ENCODE assay signal across 15 cellular contexts in the genomic region with DNA sequence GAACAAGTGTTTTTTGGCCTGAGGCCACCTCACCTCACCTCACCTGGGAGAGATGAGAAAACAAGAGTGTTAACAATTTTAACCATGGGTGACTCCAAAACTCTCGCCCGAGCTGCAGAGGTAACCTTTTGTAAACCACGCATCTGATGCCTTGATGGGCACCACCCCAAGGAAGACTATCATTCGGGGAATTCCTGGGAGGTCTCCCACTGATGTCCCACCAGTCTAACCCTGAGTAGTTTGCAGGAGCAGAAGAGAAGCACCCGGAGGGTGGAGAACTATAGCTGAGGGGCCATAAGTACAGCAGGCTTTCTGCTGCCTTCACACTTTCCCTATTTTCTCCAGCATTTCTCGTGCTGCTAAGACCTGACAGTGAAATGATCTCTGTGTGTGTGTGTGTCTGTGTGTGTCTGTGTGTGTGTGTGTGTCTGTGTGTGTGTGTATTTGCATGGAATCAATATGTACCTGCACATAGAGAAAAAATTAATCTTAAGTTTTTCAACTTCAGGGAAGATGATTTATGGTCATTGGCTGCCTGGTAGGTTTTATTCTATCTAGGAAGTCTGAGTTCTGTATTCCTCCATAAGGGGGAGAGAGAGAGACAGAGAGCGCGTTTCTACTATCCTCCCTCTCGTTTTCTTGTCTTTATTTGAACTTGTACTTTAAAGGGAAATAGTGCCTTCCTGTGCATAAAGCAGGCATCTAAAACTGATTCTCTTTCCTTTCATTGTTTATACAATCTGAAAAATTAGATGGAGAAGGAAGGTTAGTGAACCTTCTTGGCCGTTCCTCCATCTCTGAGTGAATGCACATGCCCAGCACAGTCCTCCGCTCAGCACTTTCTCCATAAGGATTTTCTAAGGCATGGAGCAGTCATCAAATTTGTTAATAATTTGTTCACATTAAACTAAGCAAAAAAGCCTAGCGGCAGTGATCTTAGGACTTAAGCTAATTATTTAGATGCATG.
A peak's percentile ranks its signal among the peaks of the same experiment; 100 is the strongest.
DNase-seq lines count a peak whose midpoint lies in the region; ATAC-seq, FAIRE-seq and TF ChIP-seq lines count a peak whose summit lies in the region.
"Had no signal": no experiment of that assay in that cellular context is flagged by ENCODE, and none has a peak within 500 bp of the region (broad histone marks: within the 10 kb centered on the region; RNA-seq: fewer than 3 reads in every experiment).

No MANE protein-coding gene starts in this region.

- DNase-seq in heart right ventricle (no peak), Right ventricle myocardium superior (no peak), H1 (ENCODE audit: low read depth in 1 of 2, low spot score in 2 of 2) (peak in 1 of 2 experiments; percentile 29), upper lobe of right lung (no peak), DMS114 treated with DMSO at 0.1 percent for 48 hours (lab: John Stamatoyannopoulos, UW; ENCODE audit: unreplicated experiment) (no peak), NCI-H82 treated with DMSO at 0.1 percent for 48 hours (lab: John Stamatoyannopoulos, UW; ENCODE audit: unreplicated experiment) (no peak)
- DNase-seq: ACHN, DND-41, hippocampal formation, MV-4-11, NCI-H524 had no signal

- peaks cover 10% of the 10 kb centered on the region for H3K27me3 Mint-ChIP-seq in activated T-helper 17 cell treated with anti-CD3 and anti-CD28 coated beads, Interleukin-2, amount 50 U/mL, for 72 hours
- H3K27me3 Mint-ChIP-seq: stimulated activated memory B cell treated with anti-CD40 and anti-IgM and Interleukin-4, amounts not matched to agents 10 μg/mL and 1 μg/mL and 100 μg/mL, for 72 hours had no signal

- H3K27ac Mint-ChIP-seq in activated T-helper 17 cell treated with anti-CD3 and anti-CD28 coated beads, Interleukin-2, amount 50 U/mL, for 72 hours: no peak overlapping the region
- H3K27ac Mint-ChIP-seq: stimulated activated memory B cell treated with anti-CD40 and anti-IgM and Interleukin-4, amounts not matched to agents 10 μg/mL and 1 μg/mL and 100 μg/mL, for 72 hours had no signal

- no peaks in the 10 kb centered on the region for H3K4me1 Mint-ChIP-seq in activated T-helper 17 cell treated with anti-CD3 and anti-CD28 coated beads, Interleukin-2, amount 50 U/mL, for 72 hours
- H3K4me1 Mint-ChIP-seq: stimulated activated memory B cell treated with anti-CD40 and anti-IgM and Interleukin-4, amounts not matched to agents 10 μg/mL and 1 μg/mL and 100 μg/mL, for 72 hours had no signal

- no peaks in the 10 kb centered on the region for H3K79me2 ChIP-seq in H1 (ENCODE audit: control insufficient read depth in 1 of 2, insufficient read depth in 2 of 2, low read length in 2 of 2)

- H2BK12ac ChIP-seq in H1 (ENCODE audit: low read depth, low read length): no peak overlapping the region

- POLR2A ChIA-PET in H1 (lab: Charles Lee; ENCODE audit: partially characterized antibody): no interaction called here

- no peaks in the 10 kb centered on the region for H3K27me3 ChIP-seq in heart right ventricle
- no peaks in the 10 kb centered on the region for H3K27me3 ChIP-seq in H1 (replicated peaks in 1 of 4; ENCODE audit: control insufficient read depth in 3 of 4, extremely low read depth in 1 of 4, insufficient read depth in 3 of 4, low read length in 3 of 4)
- H3K27me3 ChIP-seq in muscle layer of duodenum (ENCODE audit: low read depth, low read length): no peaks in the 10 kb centered on the region
- H3K27me3 ChIP-seq in upper lobe of right lung: no peaks in the 10 kb centered on the region

- 69 to 70% methylated on average over 12 of the region's 12 CpGs for WGBS in heart right ventricle, 2 donors
- 90% methylated on average over 10 of the region's 12 CpGs; no CpG with 5 or more reads in 1 of the 2 experiments for WGBS in H1 (ENCODE audit: extremely low coverage in 1 of 2, insufficient coverage in 1 of 2, insufficient read length in 1 of 2, insufficient replicate concordance in 2 of 2, low coverage in 1 of 2, low lambda C conversion rate in 2 of 2, missing lambda C conversion rate in 1 of 2), 2 experiments

- no peak overlapping the region for H4K5ac ChIP-seq in H1 (ENCODE audit: insufficient read length, low read depth, low read length)

- H4K20me1 ChIP-seq in H1 (replicated peaks in 1 of 2; ENCODE audit: control insufficient read depth in 1 of 2, insufficient read depth in 2 of 2, low read length in 2 of 2): no peaks in the 10 kb centered on the region

- intact Hi-C loops in heart right ventricle (cut with DNase I) (loop anchor here in 1 of 10 donors (5.0 kb wide), 1 partner anchor 113 kb away; no protein-coding TSS in a partner anchor), Right ventricle myocardium superior (cut with DNase I) (no loop called here), upper lobe of right lung (cut with DNase I) (no loop called here)

- no peak overlapping the region for H4K8ac ChIP-seq in H1 (ENCODE audit: extremely low read depth, insufficient read depth, low read length)

- no peak overlapping the region for H3K56ac ChIP-seq in H1 (replicated peaks; ENCODE audit: insufficient read length, low read depth, low read length)

- no peak overlapping the region for H2BK20ac ChIP-seq in H1 (ENCODE audit: low read length)

- H3K27ac ChIP-seq in heart right ventricle (peak overlapping the region in 1 of 10 donors; percentile 12), H1 (ENCODE audit: low read depth, low read length) (no peak overlapping the region), muscle layer of duodenum (ENCODE audit: low read length) (peak overlapping the region; percentile 34), upper lobe of right lung (no peak overlapping the region)
- H3K27ac ChIP-seq: SK-N-MC had no signal

- no peak overlapping the region for H3K18ac ChIP-seq in H1 (ENCODE audit: extremely low read depth, low read length)

- CTCF ChIA-PET in H1 (lab: Charles Lee; ENCODE audit: partially characterized antibody): interaction anchor here (0.6 to 1.4 kb wide), 6 partner anchors 12 to 132 kb away, joined by 3 to 4 read pairs (median 3); no protein-coding TSS in a partner anchor

- no peak overlapping the region for H3K4me2 ChIP-seq in H1 (ENCODE audit: insufficient read depth in 1 of 2, low read depth in 2 of 2, low read length in 2 of 2)

- no peak overlapping the region for H3K4me3 Mint-ChIP-seq in activated T-helper 17 cell treated with anti-CD3 and anti-CD28 coated beads, Interleukin-2, amount 50 U/mL, for 72 hours
- H3K4me3 Mint-ChIP-seq: stimulated activated memory B cell treated with anti-CD40 and anti-IgM and Interleukin-4, amounts not matched to agents 10 μg/mL and 1 μg/mL and 100 μg/mL, for 72 hours had no signal

- H3K23ac ChIP-seq in H1 (ENCODE audit: insufficient read length): no peak overlapping the region

- H2AK5ac ChIP-seq in H1 (ENCODE audit: low read depth, low read length): no peak overlapping the region

- no peak overlapping the region for H2BK15ac ChIP-seq in H1 (ENCODE audit: low read length)

- H3K9me3 Mint-ChIP-seq in activated T-helper 17 cell treated with anti-CD3 and anti-CD28 coated beads, Interleukin-2, amount 50 U/mL, for 72 hours: no peaks in the 10 kb centered on the region
- H3K9me3 Mint-ChIP-seq: stimulated activated memory B cell treated with anti-CD40 and anti-IgM and Interleukin-4, amounts not matched to agents 10 μg/mL and 1 μg/mL and 100 μg/mL, for 72 hours had no signal

- TF ChIP-seq POLR2A in H1 (IDR thresholded peaks at IDR 0.05; ENCODE audit: control extremely low read depth in 1 of 2, low read depth in 2 of 2, low read length in 2 of 2): no peak

- H3K9me3 ChIP-seq in heart right ventricle: no peaks in the 10 kb centered on the region
- no peaks in the 10 kb centered on the region for H3K9me3 ChIP-seq in H1 (ENCODE audit: insufficient read depth in 2 of 2, low read depth in 1 of 2, low read length in 1 of 2)
- no peaks in the 10 kb centered on the region for H3K9me3 ChIP-seq in muscle layer of duodenum (ENCODE audit: control insufficient read depth in 1 of 2, low read length in 2 of 2)
- H3K9me3 ChIP-seq in upper lobe of right lung: no peaks in the 10 kb centered on the region

- H3K4me1 ChIP-seq in heart right ventricle (peaks cover 0 to 31% (median 11%) of the 10 kb centered on the region in 9 donors), H1 (replicated peaks in 1 of 4; ENCODE audit: control insufficient read depth in 3 of 4, insufficient read depth in 4 of 4, low read length in 3 of 4) (no peaks in the 10 kb centered on the region), muscle layer of duodenum (ENCODE audit: control insufficient read depth in 1 of 2, insufficient read depth in 2 of 2, low read length in 2 of 2) (peaks cover 13 to 28% of the 10 kb centered on the region in 2 donors), upper lobe of right lung (peaks cover 13% of the 10 kb centered on the region)

- no peak overlapping the region for H3K4ac ChIP-seq in H1 (replicated peaks; ENCODE audit: insufficient read length, low read depth, low read length)

- peak; percentile 43 to 44 for TF ChIP-seq RAD21 in H1 (IDR thresholded peaks at IDR 0.05 in 1 of 2, conservative IDR thresholded peaks at IDR 0.05 in 1 of 2; ENCODE audit: low read depth in 2 of 2, low read length in 2 of 2)

- no peaks in the 10 kb centered on the region for H3K79me1 ChIP-seq in H1 (ENCODE audit: low read depth, low read length)

- no peak overlapping the region for H2BK120ac ChIP-seq in H1 (replicated peaks; ENCODE audit: low read depth, low read length)

- no peak for TF ChIP-seq EP300 in H1 (IDR thresholded peaks at IDR 0.05; ENCODE audit: borderline replicate concordance in 1 of 2, low read depth in 2 of 2, low read length in 2 of 2)

- FAIRE-seq in H1 (lab: Jason Lieb, UNC): no peak

- H3K36me3 Mint-ChIP-seq in activated T-helper 17 cell treated with anti-CD3 and anti-CD28 coated beads, Interleukin-2, amount 50 U/mL, for 72 hours (ENCODE audit: low read depth): no peaks in the 10 kb centered on the region
- H3K36me3 Mint-ChIP-seq: stimulated activated memory B cell treated with anti-CD40 and anti-IgM and Interleukin-4, amounts not matched to agents 10 μg/mL and 1 μg/mL and 100 μg/mL, for 72 hours had no signal

- peaks cover 0 to 31% (median 0%) of the 10 kb centered on the region in 9 donors for H3K36me3 ChIP-seq in heart right ventricle
- H3K36me3 ChIP-seq in H1 (ENCODE audit: control insufficient read depth in 2 of 4, insufficient read depth in 4 of 4, low read length in 3 of 4): peaks cover 0 to 3% (median 0%) of the 10 kb centered on the region in 4 experiments; a peak in 1 of 8 replicates
- peaks cover 0 to 5% of the 10 kb centered on the region in 2 donors for H3K36me3 ChIP-seq in muscle layer of duodenum (ENCODE audit: control insufficient read depth in 1 of 2, insufficient read depth in 2 of 2, low read length in 2 of 2)
- no peaks in the 10 kb centered on the region for H3K36me3 ChIP-seq in upper lobe of right lung

- H4K91ac ChIP-seq in H1 (replicated peaks; ENCODE audit: insufficient read length, low read length): no peak overlapping the region

- H2AFZ ChIP-seq in H1 (ENCODE audit: low read length): no peak overlapping the region

- ATAC-seq in heart right ventricle (no peak), Right ventricle myocardium superior (ENCODE audit: poor library complexity) (no peak), upper lobe of right lung (no peak)
- ATAC-seq in activated T-helper 17 cell treated with anti-CD3 and anti-CD28 coated beads, Interleukin-2, amount 50 U/mL, for 72 hours (replicated peaks): no peak
- ATAC-seq: stimulated activated memory B cell treated with anti-CD40 and anti-IgM and Interleukin-4, amounts not matched to agents 10 μg/mL and 1 μg/mL and 100 μg/mL, for 72 hours had no signal

- no peak overlapping the region for H3K9ac ChIP-seq in H1 (replicated peaks in 1 of 4; ENCODE audit: extremely low read depth in 1 of 4, low read depth in 3 of 4, low read length in 3 of 4)

- peak in 7 of 9 donors; percentile 16 to 49 (median 38) for TF ChIP-seq CTCF in heart right ventricle (IDR thresholded peaks at IDR 0.05)
- peak in 2 of 3 experiments; percentile 11 to 49; a peak in 2 of 4 replicates for TF ChIP-seq CTCF in H1 (IDR thresholded peaks at IDR 0.05; ENCODE audit: control extremely low read depth in 1 of 3, insufficient read depth in 1 of 3, low read depth in 1 of 3, low read length in 3 of 3)
- peak; percentile 45 for TF ChIP-seq CTCF in upper lobe of right lung (IDR thresholded peaks at IDR 0.05)

- no peak overlapping the region for H3K4me3 ChIP-seq in heart right ventricle
- no peak overlapping the region for H3K4me3 ChIP-seq in H1 (ENCODE audit: extremely low read depth in 1 of 4, insufficient read depth in 2 of 4, low read depth in 3 of 4, low read length in 4 of 4)
- no peak overlapping the region for H3K4me3 ChIP-seq in muscle layer of duodenum (ENCODE audit: low read depth in 1 of 2, low read length in 2 of 2)
- H3K4me3 ChIP-seq in upper lobe of right lung: no peak overlapping the region
- H3K4me3 ChIP-seq: SK-N-MC had no signal

- no peak overlapping the region for H2BK5ac ChIP-seq in H1 (ENCODE audit: low read depth, low read length)

- H3K23me2 ChIP-seq in H1 (ENCODE audit: low read depth, low read length): no peaks in the 10 kb centered on the region

- H3K14ac ChIP-seq in H1 (ENCODE audit: insufficient read length): no peak overlapping the region
